In the genomic region with DNA sequence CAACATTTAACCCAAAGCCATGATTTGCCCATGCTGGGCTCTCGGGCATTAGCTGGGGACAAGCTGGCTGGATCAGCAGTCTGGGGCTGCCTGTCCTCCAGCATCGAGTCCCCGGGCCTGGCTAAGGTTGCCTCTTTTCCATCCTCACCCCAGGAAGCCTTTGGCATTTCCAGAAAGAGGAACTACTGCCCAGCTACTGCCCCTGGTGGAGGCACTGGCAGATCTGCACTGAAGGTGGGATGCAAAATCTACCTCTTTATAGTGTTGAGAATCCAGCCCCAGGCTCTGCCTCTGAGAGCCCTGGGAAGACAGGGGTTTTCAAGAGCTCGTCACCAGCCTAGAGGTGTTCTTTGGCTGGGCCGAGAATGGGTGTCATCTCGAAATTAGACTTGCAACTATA, we compare ENCODE assay signal across 11 cellular contexts.
DNase-seq lines count a peak whose midpoint lies in the region; ATAC-seq and TF ChIP-seq lines count a peak whose summit lies in the region.
"Had no signal": no experiment of that assay in that cellular context is flagged by ENCODE, and none has a peak within 500 bp of the region (broad histone marks: within the 10 kb centered on the region; RNA-seq: fewer than 3 reads in every experiment).

No MANE protein-coding gene starts in this region.

- H3K4me3 ChIP-seq in GM06990 (replicated peaks; ENCODE audit: low read depth, low read length) = no peak overlapping the region
- H3K4me3 ChIP-seq in prostate gland = no peak overlapping the region
- H3K4me3 ChIP-seq: psoas muscle had no signal

- H3K27me3 ChIP-seq in GM06990 (replicated peaks; ENCODE audit: control insufficient read depth, insufficient read depth, low read length) (peaks cover 2% of the 10 kb centered on the region; the same call in 1 of the 2 replicates), foreskin keratinocyte (peaks cover 6% of the 10 kb centered on the region), prostate gland (replicated peaks; ENCODE audit: insufficient read depth) (no peaks in the 10 kb centered on the region)

- H3K9me3 ChIP-seq in prostate gland = no peaks in the 10 kb centered on the region
- H3K9me3 ChIP-seq: psoas muscle had no signal

- TF ChIP-seq CTCF in GM06990 (IDR thresholded peaks at IDR 0.05; ENCODE audit: insufficient read depth, low read length, poor library complexity, severe bottlenecking) (peak; percentile 5), foreskin keratinocyte (conservative IDR thresholded peaks at IDR 0.05) (peak; percentile 42), prostate gland (IDR thresholded peaks at IDR 0.05) (no peak)

- in situ Hi-C loops in ACHN (cut with HindIII; ENCODE audit: low pct_ligation_motif_present, low pct_unique_long_range_greater_than_20kb, low sequenced_read_pairs) = no loop called here

- H3K4me1 ChIP-seq in foreskin keratinocyte (peaks cover 5% of the 10 kb centered on the region), prostate gland (replicated peaks) (no peaks in the 10 kb centered on the region)

- DNase-seq in ACHN (peak; percentile 25), GM06990 (ENCODE audit: extremely low read depth, insufficient read length) (no peak), RPMI7951 (ENCODE audit: low read depth) (peak; percentile 33), foreskin keratinocyte (no peak), globus pallidus (ENCODE audit: low spot score) (no peak), T1000 (lab: John Stamatoyannopoulos, UW) (no peak), prostate gland (ENCODE audit: low spot score) (no peak)
- DNase-seq: DMS79, KG1 had no signal

- TF ChIP-seq POLR2A in prostate gland (IDR thresholded peaks at IDR 0.05) = no peak

- no peak overlapping the region for H3K27ac ChIP-seq in foreskin keratinocyte
- no peak overlapping the region for H3K27ac ChIP-seq in prostate gland
- H3K27ac ChIP-seq: psoas muscle had no signal

- ATAC-seq in foreskin keratinocyte = peak; percentile 6
- no peak for ATAC-seq in HG03175 (IDR thresholded peaks at IDR 0.05; ENCODE audit: unreplicated experiment)
- ATAC-seq: psoas muscle had no signal

- WGBS in prostate gland = 79% methylated on average over 6 of the region's 6 CpGs

- intact Hi-C loops in prostate gland (cut with DNase I) = loop anchor here (10.0 kb wide), 1 partner anchor 283 kb away; no protein-coding TSS in a partner anchor

- H3K36me3 ChIP-seq in GM06990 (ENCODE audit: control insufficient read depth, insufficient read depth, low read length) (no peaks in the 10 kb centered on the region), prostate gland (no peaks in the 10 kb centered on the region)

Comparison
In these comparisons a context has a peak if more than half of its experiments do, and no peak if none do; other contexts are left out.
1. DNase-seq: peak in ACHN (single experiment) and RPMI7951 (single experiment); none in GM06990 (single experiment), foreskin keratinocyte (0 of 2), globus pallidus (single experiment), T1000 (single experiment) and prostate gland (single experiment).
2. CTCF ChIP-seq: peak in GM06990 (single experiment) and foreskin keratinocyte (single experiment); none in prostate gland (0 of 4).